In the genomic region with DNA sequence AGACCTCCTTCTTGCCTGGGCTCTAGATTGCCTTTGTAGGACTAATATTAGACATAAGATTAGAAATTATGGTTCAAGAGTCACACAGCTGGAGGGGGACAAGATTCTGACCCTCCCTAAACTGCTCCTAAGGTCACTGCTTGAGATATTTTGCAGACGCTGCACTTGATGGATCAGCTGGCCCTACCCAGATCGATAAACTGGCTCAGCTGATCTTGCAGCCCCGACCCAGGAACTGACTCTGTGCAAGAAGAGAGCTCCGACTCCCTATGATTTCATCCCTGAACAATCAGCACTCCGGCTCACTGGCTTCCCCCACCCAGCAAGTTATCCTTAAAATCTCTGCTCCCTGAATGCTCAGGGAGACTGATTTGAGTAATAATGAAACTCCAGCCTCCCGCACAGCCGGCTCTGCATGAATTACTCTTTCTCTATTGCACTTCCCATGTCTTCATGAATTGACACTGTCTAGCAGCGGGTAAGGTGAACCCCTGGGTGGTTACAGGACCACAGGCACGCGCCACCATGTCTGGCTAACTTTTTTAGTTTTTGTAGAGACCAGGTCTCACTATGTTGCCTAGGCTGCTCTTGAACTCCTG, we compare ENCODE assay signal across 20 cellular contexts. TPM values are rescaled to one million over a fixed set of nuclear protein-coding genes. Genes with fewer than 3 reads are reported as not detected.
DNase-seq lines count a peak whose midpoint lies in the region; ATAC-seq and TF ChIP-seq lines count a peak whose summit lies in the region.
"Had no signal": no experiment of that assay in that cellular context is flagged by ENCODE, and none has a peak within 500 bp of the region (broad histone marks: within the 10 kb centered on the region; RNA-seq: fewer than 3 reads in every experiment).

No MANE protein-coding gene starts in this region.

- H3K79me2 ChIP-seq in MM.1S (ENCODE audit: low read length), result no peaks in the 10 kb centered on the region
- H3K79me2 ChIP-seq in hepatocyte, result no peaks in the 10 kb centered on the region

- WGBS in hepatocyte (ENCODE audit: low lambda C conversion rate, missing lambda C conversion rate), result 89% methylated on average over 10 of the region's 10 CpGs

- TF ChIP-seq CTCF in MM.1S (IDR thresholded peaks at IDR 0.05; ENCODE audit: low read length) (no peak), hepatocyte (IDR thresholded peaks at IDR 0.05; ENCODE audit: poor library complexity) (no peak)

- H3K4me3 ChIP-seq in MM.1S (ENCODE audit: low read length) (no peak overlapping the region), hepatocyte (no peak overlapping the region)
- H3K4me3 ChIP-seq: suprapubic skin had no signal

- no peaks in the 10 kb centered on the region for H3F3A ChIP-seq in MM.1S (ENCODE audit: insufficient read depth, low read length)

- H3K4me1 ChIP-seq in MM.1S (ENCODE audit: low read length) (no peaks in the 10 kb centered on the region), hepatocyte (ENCODE audit: insufficient read depth) (no peaks in the 10 kb centered on the region)

- no peaks in the 10 kb centered on the region for H4K20me1 ChIP-seq in MM.1S (ENCODE audit: insufficient read depth, low read length)
- H4K20me1 ChIP-seq in hepatocyte (ENCODE audit: insufficient read depth, poor library complexity, severe bottlenecking), result no peaks in the 10 kb centered on the region

- ATAC-seq in GM18868 (IDR thresholded peaks at IDR 0.05; ENCODE audit: unreplicated experiment), result peak; percentile 45
- ATAC-seq: CD8-positive, alpha-beta T cell; effector memory CD8-positive, alpha-beta T cell; sciatic nerve had no signal

- H3K27ac ChIP-seq in MM.1S (ENCODE audit: low read length) (no peak overlapping the region), hepatocyte (no peak overlapping the region)
- H3K27ac ChIP-seq: suprapubic skin had no signal

- H3K9me3 ChIP-seq in MM.1S (replicated peaks; ENCODE audit: insufficient read depth, low read length), result no peaks in the 10 kb centered on the region
- H3K9me3 ChIP-seq in hepatocyte (ENCODE audit: low read depth), result no peaks in the 10 kb centered on the region
- H3K9me3 ChIP-seq: suprapubic skin had no signal

- H2AFZ ChIP-seq in MM.1S (ENCODE audit: low read length) (peak overlapping the region; percentile 38; the same call in 1 of the 2 replicates), hepatocyte (no peak overlapping the region)

- H3K9ac ChIP-seq in MM.1S (ENCODE audit: low read length), result no peak overlapping the region

- H3K9me2 ChIP-seq in MM.1S (replicated peaks; ENCODE audit: insufficient read depth, low read length) (no peaks in the 10 kb centered on the region), hepatocyte (replicated peaks; ENCODE audit: insufficient read depth) (no peaks in the 10 kb centered on the region)

- H3K4me2 ChIP-seq in MM.1S (ENCODE audit: low read depth, low read length) (0 out of 2 replicates have a peak overlapping the region, but pooled peaks have one; percentile 29), hepatocyte (no peak overlapping the region)

- H3K36me3 ChIP-seq in MM.1S (replicated peaks; ENCODE audit: insufficient read depth, low read length) (no peaks in the 10 kb centered on the region), hepatocyte (replicated peaks; ENCODE audit: insufficient read depth, low read depth) (no peaks in the 10 kb centered on the region)
- H3K36me3 ChIP-seq: suprapubic skin had no signal

- H3K27me3 ChIP-seq in MM.1S (replicated peaks; ENCODE audit: insufficient read depth, low read length) (no peaks in the 10 kb centered on the region), hepatocyte (no peaks in the 10 kb centered on the region)
- H3K27me3 ChIP-seq: suprapubic skin had no signal

- DNase-seq in CD1c-positive myeloid dendritic cell (ENCODE audit: extremely low spot score) (peak; percentile 30), MM.1S (no peak), islet precursor cell (peak; percentile 42), hepatocyte (ENCODE audit: low spot score) (no peak), iPS-NIHi11 (ENCODE audit: low spot score) (no peak), mesenteric fat pad (ENCODE audit: low spot score) (no peak), DMS79 treated with DMSO at 0.1 percent for 48 hours (lab: John Stamatoyannopoulos, UW) (no peak)
- DNase-seq: activated CD4-positive, CD25-positive, alpha-beta regulatory T cell; activated CD8-positive, alpha-beta memory T cell treated with anti-CD3 and anti-CD28 coated beads for 24 hours; amniotic stem cell; CD8-positive, alpha-beta T cell; DND-41; effector memory CD8-positive, alpha-beta T cell; hippocampal formation; left colon; NCI-H1436 treated with DMSO at 0.1 percent for 48 hours; stimulated activated CD4-positive, alpha-beta T cell treated with anti-CD3 and anti-CD28 coated beads, Interleukin-4, amount 100 ng/mL, for 1 hour had no signal

RNA-seq across cellular contexts. Expression of gene NANS, which starts 17.0 kb away (rescaled TPM):
- 62.9 and 65.5 TPM in 2 replicates for total RNA-seq in hepatocyte
- polyA plus RNA-seq in hepatocyte, result 88.8 and 116 TPM in 2 replicates
- total RNA-seq in mesenteric fat pad, result 48.6 TPM

RNA-seq across cellular contexts. Expression of gene ANP32B, which starts 56.4 kb away (rescaled TPM):
- total RNA-seq in hepatocyte (15.4 and 18.5 TPM in 2 replicates), mesenteric fat pad (103 TPM)
- 64.3 and 75.3 TPM in 2 replicates for polyA plus RNA-seq in hepatocyte

Comparison
In these comparisons a context has a peak if more than half of its experiments do, and no peak if none do; other contexts are left out.
1. DNase-seq: peak in CD1c-positive myeloid dendritic cell (single experiment) and islet precursor cell (single experiment); none in MM.1S (single experiment), hepatocyte (single experiment), iPS-NIHi11 (single experiment), mesenteric fat pad (single experiment) and DMS79 treated with DMSO at 0.1 percent for 48 hours (single experiment).